Comparison of ENCODE assay signal across 1 cellular context in the genomic region with DNA sequence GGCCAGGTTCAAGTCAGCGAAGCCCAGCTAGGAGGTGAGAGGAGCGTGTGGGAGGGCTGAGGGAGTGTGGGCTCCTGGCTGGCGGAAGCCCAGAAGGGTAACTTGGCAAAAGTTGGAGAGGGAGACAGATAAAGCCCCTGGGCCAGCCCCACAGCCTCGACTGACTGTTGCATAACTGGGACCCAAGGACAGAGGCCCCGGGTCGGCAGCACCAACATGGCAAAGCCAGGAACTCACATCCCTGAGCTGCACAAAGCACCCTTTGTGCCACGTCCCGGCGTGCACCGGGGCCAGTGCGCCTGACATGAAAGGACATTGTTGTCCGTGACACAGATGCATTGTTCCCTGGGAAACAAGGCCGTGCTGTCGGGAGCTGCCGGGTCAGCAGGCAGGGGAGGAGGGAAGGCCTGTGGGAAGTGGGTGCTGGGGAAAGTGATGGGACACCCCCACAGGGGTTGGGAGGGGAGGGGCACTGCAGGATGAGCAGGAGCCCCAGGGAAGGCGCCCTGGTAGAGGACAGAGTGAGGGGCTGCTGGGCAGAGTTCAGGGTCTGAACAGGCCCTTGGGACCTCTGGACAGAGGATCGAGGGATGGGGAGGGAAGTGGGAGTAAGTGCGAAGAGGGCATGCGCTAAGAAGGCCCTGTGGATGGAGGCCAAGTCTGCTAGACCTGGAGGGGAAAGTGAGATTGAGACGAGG.
TF ChIP-seq lines count a peak whose summit lies in the region.

No MANE protein-coding gene starts in this region.

TF ChIP-seq in HepG2, 621 proteins besides CTCF, POLR2A, EP300 and RAD21 (continued from another document and continues in another):
- TF ChIP-seq, protein P1, sequence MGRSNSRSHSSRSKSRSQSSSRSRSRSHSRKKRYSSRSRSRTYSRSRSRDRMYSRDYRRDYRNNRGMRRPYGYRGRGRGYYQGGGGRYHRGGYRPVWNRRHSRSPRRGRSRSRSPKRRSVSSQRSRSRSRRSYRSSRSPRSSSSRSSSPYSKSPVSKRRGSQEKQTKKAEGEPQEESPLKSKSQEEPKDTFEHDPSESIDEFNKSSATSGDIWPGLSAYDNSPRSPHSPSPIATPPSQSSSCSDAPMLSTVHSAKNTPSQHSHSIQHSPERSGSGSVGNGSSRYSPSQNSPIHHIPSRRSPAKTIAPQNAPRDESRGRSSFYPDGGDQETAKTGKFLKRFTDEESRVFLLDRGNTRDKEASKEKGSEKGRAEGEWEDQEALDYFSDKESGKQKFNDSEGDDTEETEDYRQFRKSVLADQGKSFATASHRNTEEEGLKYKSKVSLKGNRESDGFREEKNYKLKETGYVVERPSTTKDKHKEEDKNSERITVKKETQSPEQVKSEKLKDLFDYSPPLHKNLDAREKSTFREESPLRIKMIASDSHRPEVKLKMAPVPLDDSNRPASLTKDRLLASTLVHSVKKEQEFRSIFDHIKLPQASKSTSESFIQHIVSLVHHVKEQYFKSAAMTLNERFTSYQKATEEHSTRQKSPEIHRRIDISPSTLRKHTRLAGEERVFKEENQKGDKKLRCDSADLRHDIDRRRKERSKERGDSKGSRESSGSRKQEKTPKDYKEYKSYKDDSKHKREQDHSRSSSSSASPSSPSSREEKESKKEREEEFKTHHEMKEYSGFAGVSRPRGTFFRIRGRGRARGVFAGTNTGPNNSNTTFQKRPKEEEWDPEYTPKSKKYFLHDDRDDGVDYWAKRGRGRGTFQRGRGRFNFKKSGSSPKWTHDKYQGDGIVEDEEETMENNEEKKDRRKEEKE (IDR thresholded peaks at IDR 0.05) = no peak
- TF ChIP-seq ZNF788 (CRISPR knock-in tag; IDR thresholded peaks at IDR 0.05; ENCODE audit: borderline replicate concordance) (peak; percentile 96; the same call in 1 of the 2 replicates), ZIK1 (CRISPR knock-in tag; IDR thresholded peaks at IDR 0.05; ENCODE audit: borderline replicate concordance, low read depth) (0 out of 2 replicates have a peak, but pooled peaks have one; percentile 71), CBX5 (CRISPR knock-in tag; IDR thresholded peaks at IDR 0.05; ENCODE audit: borderline replicate concordance) (peak; percentile 32; the same call in 1 of the 2 replicates), MTA3 (CRISPR knock-in tag; IDR thresholded peaks at IDR 0.05) (no peak), U2AF2 (IDR thresholded peaks at IDR 0.05; ENCODE audit: low read depth, low read length) (no peak), CHD2 (IDR thresholded peaks at IDR 0.05; ENCODE audit: low read depth, low read length) (no peak; the same call in 1 of the 2 replicates), ZNF354B (CRISPR knock-in tag; IDR thresholded peaks at IDR 0.05) (no peak), FIP1L1 (IDR thresholded peaks at IDR 0.05; ENCODE audit: borderline replicate concordance, insufficient read depth, low read depth, low read length) (peak; percentile 94; the same call in 1 of the 2 replicates), ATM (IDR thresholded peaks at IDR 0.05; ENCODE audit: borderline replicate concordance) (no peak), KLF9 (CRISPR knock-in tag; IDR thresholded peaks at IDR 0.05; ENCODE audit: low read depth) (no peak), ZNF335 (CRISPR knock-in tag; IDR thresholded peaks at IDR 0.05) (peak; percentile 38; the same call in 1 of the 2 replicates), KLF13 (CRISPR knock-in tag; IDR thresholded peaks at IDR 0.05) (no peak), ZNF7 (CRISPR knock-in tag; IDR thresholded peaks at IDR 0.05) (no peak), ZC3H13 (CRISPR knock-in tag; IDR thresholded peaks at IDR 0.05) (0 out of 2 replicates have a peak, but pooled peaks have one; percentile 51), NR2F1 (CRISPR knock-in tag; IDR thresholded peaks at IDR 0.05) (0 out of 4 replicates have a peak, but pooled peaks of 1 of the 2 experiments have one; percentile 73), HNRNPLL (IDR thresholded peaks at IDR 0.05; ENCODE audit: low read depth, low read length, poor library complexity, severe bottlenecking) (peak; percentile 59), ZNF570 (CRISPR knock-in tag; IDR thresholded peaks at IDR 0.05; ENCODE audit: borderline replicate concordance) (no peak), SPEN (CRISPR knock-in tag; IDR thresholded peaks at IDR 0.05; ENCODE audit: low read depth) (peak; percentile 93; the same call in 1 of the 2 replicates), SP4 (CRISPR knock-in tag; IDR thresholded peaks at IDR 0.05) (peak; percentile 83; the same call in 1 of the 2 replicates), PAX8 (CRISPR knock-in tag; IDR thresholded peaks at IDR 0.05; ENCODE audit: borderline replicate concordance) (no peak), KLF6 (CRISPR knock-in tag; IDR thresholded peaks at IDR 0.05) (peak; percentile 41; the same call in 1 of the 2 replicates), JDP2 (CRISPR knock-in tag; IDR thresholded peaks at IDR 0.05; ENCODE audit: borderline replicate concordance) (no peak), HMG20B (CRISPR knock-in tag; conservative IDR thresholded peaks at IDR 0.05) (no peak; the same call in none of the 2 replicates), NFIB (CRISPR knock-in tag; IDR thresholded peaks at IDR 0.05; ENCODE audit: borderline replicate concordance) (no peak), BHLHE40 (IDR thresholded peaks at IDR 0.05; ENCODE audit: low read length) (peak; percentile 87), ZBTB42 (CRISPR knock-in tag; IDR thresholded peaks at IDR 0.05) (no peak)
- TF ChIP-seq, protein P2, sequence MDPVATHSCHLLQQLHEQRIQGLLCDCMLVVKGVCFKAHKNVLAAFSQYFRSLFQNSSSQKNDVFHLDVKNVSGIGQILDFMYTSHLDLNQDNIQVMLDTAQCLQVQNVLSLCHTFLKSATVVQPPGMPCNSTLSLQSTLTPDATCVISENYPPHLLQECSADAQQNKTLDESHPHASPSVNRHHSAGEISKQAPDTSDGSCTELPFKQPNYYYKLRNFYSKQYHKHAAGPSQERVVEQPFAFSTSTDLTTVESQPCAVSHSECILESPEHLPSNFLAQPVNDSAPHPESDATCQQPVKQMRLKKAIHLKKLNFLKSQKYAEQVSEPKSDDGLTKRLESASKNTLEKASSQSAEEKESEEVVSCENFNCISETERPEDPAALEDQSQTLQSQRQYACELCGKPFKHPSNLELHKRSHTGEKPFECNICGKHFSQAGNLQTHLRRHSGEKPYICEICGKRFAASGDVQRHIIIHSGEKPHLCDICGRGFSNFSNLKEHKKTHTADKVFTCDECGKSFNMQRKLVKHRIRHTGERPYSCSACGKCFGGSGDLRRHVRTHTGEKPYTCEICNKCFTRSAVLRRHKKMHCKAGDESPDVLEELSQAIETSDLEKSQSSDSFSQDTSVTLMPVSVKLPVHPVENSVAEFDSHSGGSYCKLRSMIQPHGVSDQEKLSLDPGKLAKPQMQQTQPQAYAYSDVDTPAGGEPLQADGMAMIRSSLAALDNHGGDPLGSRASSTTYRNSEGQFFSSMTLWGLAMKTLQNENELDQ (CRISPR knock-in tag; IDR thresholded peaks at IDR 0.05; ENCODE audit: borderline replicate concordance) = no peak
- TF ChIP-seq, protein P3, sequence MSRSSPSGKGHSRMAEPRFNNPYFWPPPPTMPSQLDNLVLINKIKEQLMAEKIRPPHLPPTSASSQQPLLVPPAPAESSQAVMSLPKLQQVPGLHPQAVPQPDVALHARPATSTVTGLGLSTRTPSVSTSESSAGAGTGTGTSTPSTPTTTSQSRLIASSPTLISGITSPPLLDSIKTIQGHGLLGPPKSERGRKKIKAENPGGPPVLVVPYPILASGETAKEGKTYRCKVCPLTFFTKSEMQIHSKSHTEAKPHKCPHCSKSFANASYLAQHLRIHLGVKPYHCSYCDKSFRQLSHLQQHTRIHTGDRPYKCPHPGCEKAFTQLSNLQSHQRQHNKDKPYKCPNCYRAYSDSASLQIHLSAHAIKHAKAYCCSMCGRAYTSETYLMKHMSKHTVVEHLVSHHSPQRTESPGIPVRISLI (CRISPR knock-in tag; IDR thresholded peaks at IDR 0.05; ENCODE audit: borderline replicate concordance) = no peak
- TF ChIP-seq, protein P4, sequence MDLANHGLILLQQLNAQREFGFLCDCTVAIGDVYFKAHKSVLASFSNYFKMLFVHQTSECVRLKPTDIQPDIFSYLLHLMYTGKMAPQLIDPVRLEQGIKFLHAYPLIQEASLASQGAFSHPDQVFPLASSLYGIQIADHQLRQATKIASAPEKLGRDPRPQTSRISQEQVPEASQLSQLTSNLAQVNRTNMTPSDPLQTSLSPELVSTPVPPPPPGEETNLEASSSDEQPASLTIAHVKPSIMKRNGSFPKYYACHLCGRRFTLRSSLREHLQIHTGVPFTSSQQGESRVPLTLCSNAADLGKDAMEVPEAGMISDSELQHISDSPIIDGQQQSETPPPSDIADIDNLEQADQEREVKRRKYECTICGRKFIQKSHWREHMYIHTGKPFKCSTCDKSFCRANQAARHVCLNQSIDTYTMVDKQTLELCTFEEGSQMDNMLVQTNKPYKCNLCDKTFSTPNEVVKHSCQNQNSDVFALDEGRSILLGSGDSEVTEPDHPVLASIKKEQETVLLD (CRISPR knock-in tag; IDR thresholded peaks at IDR 0.05; ENCODE audit: low read depth) = no peak
- TF ChIP-seq, protein P5, sequence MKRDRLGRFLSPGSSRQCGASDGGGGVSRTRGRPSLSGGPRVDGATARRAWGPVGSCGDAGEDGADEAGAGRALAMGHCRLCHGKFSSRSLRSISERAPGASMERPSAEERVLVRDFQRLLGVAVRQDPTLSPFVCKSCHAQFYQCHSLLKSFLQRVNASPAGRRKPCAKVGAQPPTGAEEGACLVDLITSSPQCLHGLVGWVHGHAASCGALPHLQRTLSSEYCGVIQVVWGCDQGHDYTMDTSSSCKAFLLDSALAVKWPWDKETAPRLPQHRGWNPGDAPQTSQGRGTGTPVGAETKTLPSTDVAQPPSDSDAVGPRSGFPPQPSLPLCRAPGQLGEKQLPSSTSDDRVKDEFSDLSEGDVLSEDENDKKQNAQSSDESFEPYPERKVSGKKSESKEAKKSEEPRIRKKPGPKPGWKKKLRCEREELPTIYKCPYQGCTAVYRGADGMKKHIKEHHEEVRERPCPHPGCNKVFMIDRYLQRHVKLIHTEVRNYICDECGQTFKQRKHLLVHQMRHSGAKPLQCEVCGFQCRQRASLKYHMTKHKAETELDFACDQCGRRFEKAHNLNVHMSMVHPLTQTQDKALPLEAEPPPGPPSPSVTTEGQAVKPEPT (CRISPR knock-in tag; IDR thresholded peaks at IDR 0.05; ENCODE audit: low read depth) = no peak
- TF ChIP-seq, protein P6, sequence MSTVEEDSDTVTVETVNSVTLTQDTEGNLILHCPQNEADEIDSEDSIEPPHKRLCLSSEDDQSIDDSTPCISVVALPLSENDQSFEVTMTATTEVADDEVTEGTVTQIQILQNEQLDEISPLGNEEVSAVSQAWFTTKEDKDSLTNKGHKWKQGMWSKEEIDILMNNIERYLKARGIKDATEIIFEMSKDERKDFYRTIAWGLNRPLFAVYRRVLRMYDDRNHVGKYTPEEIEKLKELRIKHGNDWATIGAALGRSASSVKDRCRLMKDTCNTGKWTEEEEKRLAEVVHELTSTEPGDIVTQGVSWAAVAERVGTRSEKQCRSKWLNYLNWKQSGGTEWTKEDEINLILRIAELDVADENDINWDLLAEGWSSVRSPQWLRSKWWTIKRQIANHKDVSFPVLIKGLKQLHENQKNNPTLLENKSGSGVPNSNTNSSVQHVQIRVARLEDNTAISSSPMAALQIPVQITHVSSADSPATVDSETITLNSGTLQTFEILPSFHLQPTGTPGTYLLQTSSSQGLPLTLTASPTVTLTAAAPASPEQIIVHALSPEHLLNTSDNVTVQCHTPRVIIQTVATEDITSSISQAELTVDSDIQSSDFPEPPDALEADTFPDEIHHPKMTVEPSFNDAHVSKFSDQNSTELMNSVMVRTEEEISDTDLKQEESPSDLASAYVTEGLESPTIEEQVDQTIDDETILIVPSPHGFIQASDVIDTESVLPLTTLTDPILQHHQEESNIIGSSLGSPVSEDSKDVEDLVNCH (CRISPR knock-in tag; IDR thresholded peaks at IDR 0.05) = 0 out of 2 replicates have a peak, but pooled peaks have one; percentile 59
- TF ChIP-seq, protein P7, sequence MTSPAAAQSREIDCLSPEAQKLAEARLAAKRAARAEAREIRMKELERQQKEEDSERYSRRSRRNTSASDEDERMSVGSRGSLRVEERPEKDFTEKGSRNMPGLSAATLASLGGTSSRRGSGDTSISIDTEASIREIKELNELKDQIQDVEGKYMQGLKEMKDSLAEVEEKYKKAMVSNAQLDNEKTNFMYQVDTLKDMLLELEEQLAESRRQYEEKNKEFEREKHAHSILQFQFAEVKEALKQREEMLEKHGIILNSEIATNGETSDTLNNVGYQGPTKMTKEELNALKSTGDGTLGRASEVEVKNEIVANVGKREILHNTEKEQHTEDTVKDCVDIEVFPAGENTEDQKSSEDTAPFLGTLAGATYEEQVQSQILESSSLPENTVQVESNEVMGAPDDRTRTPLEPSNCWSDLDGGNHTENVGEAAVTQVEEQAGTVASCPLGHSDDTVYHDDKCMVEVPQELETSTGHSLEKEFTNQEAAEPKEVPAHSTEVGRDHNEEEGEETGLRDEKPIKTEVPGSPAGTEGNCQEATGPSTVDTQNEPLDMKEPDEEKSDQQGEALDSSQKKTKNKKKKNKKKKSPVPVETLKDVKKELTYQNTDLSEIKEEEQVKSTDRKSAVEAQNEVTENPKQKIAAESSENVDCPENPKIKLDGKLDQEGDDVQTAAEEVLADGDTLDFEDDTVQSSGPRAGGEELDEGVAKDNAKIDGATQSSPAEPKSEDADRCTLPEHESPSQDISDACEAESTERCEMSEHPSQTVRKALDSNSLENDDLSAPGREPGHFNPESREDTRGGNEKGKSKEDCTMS (CRISPR knock-in tag; conservative IDR thresholded peaks at IDR 0.05) = no peak
- TF ChIP-seq, protein P8, sequence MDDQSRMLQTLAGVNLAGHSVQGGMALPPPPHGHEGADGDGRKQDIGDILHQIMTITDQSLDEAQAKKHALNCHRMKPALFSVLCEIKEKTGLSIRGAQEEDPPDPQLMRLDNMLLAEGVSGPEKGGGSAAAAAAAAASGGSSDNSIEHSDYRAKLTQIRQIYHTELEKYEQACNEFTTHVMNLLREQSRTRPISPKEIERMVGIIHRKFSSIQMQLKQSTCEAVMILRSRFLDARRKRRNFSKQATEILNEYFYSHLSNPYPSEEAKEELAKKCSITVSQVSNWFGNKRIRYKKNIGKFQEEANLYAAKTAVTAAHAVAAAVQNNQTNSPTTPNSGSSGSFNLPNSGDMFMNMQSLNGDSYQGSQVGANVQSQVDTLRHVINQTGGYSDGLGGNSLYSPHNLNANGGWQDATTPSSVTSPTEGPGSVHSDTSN (CRISPR knock-in tag; IDR thresholded peaks at IDR 0.05; ENCODE audit: borderline replicate concordance) = no peak
